1 cellular context compared by ENCODE assay signal in the genomic region with DNA sequence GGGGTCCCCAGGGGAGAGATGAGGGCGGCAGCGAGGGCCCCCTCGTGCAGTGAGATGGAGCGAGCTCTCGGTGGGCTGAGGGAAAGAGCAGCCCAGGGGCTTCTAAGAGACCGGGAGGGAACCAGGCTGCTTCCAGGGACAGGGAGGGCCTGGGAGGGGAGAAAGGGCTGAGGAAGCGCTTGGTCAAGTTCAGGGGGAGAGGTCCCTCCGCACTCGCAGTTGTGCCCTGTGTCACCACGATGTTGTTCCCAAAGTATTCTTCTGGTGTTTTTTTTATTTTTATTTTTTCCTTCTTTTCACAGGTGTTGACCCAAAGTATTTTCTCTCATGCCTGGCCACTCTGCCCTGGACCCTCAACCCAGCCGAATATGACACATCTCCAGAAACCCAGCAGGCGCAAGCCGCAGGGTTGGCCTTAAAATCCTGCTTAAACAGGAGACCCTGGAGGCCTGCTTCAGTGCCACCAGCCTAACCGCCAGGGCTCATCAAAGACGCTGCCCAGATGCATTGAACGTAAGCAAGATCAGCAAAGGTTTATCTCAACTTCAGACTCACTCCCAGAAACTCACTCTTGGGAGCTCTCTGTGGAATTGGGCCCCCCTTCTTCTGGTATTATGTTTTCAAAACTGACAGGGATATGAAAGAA.
TF ChIP-seq lines count a peak whose summit lies in the region.

No MANE protein-coding gene starts in this region.

TF ChIP-seq in HepG2, 621 proteins besides CTCF, POLR2A, EP300 and RAD21:
- TF ChIP-seq, protein P1, sequence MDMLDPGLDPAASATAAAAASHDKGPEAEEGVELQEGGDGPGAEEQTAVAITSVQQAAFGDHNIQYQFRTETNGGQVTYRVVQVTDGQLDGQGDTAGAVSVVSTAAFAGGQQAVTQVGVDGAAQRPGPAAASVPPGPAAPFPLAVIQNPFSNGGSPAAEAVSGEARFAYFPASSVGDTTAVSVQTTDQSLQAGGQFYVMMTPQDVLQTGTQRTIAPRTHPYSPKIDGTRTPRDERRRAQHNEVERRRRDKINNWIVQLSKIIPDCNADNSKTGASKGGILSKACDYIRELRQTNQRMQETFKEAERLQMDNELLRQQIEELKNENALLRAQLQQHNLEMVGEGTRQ (IDR thresholded peaks at IDR 0.05; ENCODE audit: low read depth, low read length): no peak
- TF ChIP-seq, protein P1 (CRISPR knock-in tag; IDR thresholded peaks at IDR 0.05; ENCODE audit: borderline replicate concordance): no peak
- TF ChIP-seq, protein P2, sequence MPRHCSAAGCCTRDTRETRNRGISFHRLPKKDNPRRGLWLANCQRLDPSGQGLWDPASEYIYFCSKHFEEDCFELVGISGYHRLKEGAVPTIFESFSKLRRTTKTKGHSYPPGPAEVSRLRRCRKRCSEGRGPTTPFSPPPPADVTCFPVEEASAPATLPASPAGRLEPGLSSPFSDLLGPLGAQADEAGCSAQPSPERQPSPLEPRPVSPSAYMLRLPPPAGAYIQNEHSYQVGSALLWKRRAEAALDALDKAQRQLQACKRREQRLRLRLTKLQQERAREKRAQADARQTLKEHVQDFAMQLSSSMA (CRISPR knock-in tag; IDR thresholded peaks at IDR 0.05): no peak
- TF ChIP-seq HDAC6 (IDR thresholded peaks at IDR 0.05; ENCODE audit: low read depth, low read length) (no peak), ZNF10 (CRISPR knock-in tag; IDR thresholded peaks at IDR 0.05; ENCODE audit: borderline replicate concordance, low read depth) (no peak), ZNF232 (CRISPR knock-in tag; IDR thresholded peaks at IDR 0.05; ENCODE audit: borderline replicate concordance) (no peak), ZNF354B (CRISPR knock-in tag; IDR thresholded peaks at IDR 0.05) (no peak), ZNF7 (CRISPR knock-in tag; IDR thresholded peaks at IDR 0.05) (no peak), ZNF333 (CRISPR knock-in tag; IDR thresholded peaks at IDR 0.05; ENCODE audit: borderline replicate concordance) (no peak), HMG20B (CRISPR knock-in tag; conservative IDR thresholded peaks at IDR 0.05) (no peak)
- TF ChIP-seq, protein P3, sequence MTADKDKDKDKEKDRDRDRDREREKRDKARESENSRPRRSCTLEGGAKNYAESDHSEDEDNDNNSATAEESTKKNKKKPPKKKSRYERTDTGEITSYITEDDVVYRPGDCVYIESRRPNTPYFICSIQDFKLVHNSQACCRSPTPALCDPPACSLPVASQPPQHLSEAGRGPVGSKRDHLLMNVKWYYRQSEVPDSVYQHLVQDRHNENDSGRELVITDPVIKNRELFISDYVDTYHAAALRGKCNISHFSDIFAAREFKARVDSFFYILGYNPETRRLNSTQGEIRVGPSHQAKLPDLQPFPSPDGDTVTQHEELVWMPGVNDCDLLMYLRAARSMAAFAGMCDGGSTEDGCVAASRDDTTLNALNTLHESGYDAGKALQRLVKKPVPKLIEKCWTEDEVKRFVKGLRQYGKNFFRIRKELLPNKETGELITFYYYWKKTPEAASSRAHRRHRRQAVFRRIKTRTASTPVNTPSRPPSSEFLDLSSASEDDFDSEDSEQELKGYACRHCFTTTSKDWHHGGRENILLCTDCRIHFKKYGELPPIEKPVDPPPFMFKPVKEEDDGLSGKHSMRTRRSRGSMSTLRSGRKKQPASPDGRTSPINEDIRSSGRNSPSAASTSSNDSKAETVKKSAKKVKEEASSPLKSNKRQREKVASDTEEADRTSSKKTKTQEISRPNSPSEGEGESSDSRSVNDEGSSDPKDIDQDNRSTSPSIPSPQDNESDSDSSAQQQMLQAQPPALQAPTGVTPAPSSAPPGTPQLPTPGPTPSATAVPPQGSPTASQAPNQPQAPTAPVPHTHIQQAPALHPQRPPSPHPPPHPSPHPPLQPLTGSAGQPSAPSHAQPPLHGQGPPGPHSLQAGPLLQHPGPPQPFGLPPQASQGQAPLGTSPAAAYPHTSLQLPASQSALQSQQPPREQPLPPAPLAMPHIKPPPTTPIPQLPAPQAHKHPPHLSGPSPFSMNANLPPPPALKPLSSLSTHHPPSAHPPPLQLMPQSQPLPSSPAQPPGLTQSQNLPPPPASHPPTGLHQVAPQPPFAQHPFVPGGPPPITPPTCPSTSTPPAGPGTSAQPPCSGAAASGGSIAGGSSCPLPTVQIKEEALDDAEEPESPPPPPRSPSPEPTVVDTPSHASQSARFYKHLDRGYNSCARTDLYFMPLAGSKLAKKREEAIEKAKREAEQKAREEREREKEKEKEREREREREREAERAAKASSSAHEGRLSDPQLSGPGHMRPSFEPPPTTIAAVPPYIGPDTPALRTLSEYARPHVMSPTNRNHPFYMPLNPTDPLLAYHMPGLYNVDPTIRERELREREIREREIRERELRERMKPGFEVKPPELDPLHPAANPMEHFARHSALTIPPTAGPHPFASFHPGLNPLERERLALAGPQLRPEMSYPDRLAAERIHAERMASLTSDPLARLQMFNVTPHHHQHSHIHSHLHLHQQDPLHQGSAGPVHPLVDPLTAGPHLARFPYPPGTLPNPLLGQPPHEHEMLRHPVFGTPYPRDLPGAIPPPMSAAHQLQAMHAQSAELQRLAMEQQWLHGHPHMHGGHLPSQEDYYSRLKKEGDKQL (CRISPR knock-in tag; IDR thresholded peaks at IDR 0.05; ENCODE audit: low read depth): no peak
- TF ChIP-seq, protein P4, sequence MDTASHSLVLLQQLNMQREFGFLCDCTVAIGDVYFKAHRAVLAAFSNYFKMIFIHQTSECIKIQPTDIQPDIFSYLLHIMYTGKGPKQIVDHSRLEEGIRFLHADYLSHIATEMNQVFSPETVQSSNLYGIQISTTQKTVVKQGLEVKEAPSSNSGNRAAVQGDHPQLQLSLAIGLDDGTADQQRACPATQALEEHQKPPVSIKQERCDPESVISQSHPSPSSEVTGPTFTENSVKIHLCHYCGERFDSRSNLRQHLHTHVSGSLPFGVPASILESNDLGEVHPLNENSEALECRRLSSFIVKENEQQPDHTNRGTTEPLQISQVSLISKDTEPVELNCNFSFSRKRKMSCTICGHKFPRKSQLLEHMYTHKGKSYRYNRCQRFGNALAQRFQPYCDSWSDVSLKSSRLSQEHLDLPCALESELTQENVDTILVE (CRISPR knock-in tag; IDR thresholded peaks at IDR 0.05): no peak
- TF ChIP-seq, protein P5, sequence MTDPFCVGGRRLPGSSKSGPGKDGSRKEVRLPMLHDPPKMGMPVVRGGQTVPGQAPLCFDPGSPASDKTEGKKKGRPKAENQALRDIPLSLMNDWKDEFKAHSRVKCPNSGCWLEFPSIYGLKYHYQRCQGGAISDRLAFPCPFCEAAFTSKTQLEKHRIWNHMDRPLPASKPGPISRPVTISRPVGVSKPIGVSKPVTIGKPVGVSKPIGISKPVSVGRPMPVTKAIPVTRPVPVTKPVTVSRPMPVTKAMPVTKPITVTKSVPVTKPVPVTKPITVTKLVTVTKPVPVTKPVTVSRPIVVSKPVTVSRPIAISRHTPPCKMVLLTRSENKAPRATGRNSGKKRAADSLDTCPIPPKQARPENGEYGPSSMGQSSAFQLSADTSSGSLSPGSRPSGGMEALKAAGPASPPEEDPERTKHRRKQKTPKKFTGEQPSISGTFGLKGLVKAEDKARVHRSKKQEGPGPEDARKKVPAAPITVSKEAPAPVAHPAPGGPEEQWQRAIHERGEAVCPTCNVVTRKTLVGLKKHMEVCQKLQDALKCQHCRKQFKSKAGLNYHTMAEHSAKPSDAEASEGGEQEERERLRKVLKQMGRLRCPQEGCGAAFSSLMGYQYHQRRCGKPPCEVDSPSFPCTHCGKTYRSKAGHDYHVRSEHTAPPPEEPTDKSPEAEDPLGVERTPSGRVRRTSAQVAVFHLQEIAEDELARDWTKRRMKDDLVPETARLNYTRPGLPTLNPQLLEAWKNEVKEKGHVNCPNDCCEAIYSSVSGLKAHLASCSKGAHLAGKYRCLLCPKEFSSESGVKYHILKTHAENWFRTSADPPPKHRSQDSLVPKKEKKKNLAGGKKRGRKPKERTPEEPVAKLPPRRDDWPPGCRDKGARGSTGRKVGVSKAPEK (CRISPR knock-in tag; IDR thresholded peaks at IDR 0.05; ENCODE audit: borderline replicate concordance): no peak
